1 cellular context compared by ENCODE assay signal in the genomic region with DNA sequence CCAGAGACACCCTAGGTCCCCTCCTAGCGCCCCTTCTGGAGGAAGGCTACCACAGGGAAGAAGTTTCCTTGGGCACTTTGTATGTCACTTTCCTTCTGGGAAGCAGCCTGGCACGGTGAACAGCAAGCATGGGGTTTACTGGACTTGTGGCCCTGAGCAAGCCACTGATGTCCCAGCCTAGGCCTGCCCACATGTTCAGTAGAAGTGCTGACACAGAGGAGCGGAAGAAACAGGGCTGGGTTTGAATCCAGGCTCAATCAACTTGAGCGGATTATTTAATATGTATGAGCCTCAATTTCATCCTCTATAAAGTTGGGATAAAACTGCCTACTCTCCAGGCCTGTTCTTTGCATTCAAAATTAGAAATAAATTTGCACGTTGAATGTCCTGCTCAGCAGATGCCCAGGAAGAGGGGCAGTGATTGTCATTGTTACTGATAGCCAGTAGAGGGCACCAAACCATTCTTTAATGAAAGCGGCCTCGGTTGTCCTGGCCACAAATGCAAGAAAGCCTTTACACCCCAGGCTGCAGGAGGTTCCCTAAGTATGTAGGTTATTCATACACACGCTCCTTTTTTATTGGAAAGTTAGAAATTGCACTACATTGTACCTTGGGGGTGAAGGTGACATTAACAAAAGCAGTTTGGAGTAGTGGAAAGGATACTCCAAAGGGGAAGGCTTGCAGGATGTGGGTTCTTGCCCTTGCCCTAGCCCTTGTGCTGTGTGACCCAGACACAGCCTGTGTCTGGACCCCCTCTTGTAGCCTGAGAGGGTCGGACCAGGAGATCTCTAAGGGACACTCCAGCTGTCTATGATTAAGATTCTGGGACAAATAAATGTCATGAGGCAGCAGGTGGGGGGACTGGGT.
TF ChIP-seq lines count a peak whose summit lies in the region.

No MANE protein-coding gene starts in this region.

TF ChIP-seq in HCT116, 20 proteins besides CTCF, POLR2A, EP300 and RAD21 (continued from another document):
- TF ChIP-seq, protein P1, sequence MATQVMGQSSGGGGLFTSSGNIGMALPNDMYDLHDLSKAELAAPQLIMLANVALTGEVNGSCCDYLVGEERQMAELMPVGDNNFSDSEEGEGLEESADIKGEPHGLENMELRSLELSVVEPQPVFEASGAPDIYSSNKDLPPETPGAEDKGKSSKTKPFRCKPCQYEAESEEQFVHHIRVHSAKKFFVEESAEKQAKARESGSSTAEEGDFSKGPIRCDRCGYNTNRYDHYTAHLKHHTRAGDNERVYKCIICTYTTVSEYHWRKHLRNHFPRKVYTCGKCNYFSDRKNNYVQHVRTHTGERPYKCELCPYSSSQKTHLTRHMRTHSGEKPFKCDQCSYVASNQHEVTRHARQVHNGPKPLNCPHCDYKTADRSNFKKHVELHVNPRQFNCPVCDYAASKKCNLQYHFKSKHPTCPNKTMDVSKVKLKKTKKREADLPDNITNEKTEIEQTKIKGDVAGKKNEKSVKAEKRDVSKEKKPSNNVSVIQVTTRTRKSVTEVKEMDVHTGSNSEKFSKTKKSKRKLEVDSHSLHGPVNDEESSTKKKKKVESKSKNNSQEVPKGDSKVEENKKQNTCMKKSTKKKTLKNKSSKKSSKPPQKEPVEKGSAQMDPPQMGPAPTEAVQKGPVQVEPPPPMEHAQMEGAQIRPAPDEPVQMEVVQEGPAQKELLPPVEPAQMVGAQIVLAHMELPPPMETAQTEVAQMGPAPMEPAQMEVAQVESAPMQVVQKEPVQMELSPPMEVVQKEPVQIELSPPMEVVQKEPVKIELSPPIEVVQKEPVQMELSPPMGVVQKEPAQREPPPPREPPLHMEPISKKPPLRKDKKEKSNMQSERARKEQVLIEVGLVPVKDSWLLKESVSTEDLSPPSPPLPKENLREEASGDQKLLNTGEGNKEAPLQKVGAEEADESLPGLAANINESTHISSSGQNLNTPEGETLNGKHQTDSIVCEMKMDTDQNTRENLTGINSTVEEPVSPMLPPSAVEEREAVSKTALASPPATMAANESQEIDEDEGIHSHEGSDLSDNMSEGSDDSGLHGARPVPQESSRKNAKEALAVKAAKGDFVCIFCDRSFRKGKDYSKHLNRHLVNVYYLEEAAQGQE (IDR thresholded peaks at IDR 0.05; ENCODE audit: low read depth), result no peak
TF ChIP-seq in HCT116: peak in this region for 0.
